In the genomic region with DNA sequence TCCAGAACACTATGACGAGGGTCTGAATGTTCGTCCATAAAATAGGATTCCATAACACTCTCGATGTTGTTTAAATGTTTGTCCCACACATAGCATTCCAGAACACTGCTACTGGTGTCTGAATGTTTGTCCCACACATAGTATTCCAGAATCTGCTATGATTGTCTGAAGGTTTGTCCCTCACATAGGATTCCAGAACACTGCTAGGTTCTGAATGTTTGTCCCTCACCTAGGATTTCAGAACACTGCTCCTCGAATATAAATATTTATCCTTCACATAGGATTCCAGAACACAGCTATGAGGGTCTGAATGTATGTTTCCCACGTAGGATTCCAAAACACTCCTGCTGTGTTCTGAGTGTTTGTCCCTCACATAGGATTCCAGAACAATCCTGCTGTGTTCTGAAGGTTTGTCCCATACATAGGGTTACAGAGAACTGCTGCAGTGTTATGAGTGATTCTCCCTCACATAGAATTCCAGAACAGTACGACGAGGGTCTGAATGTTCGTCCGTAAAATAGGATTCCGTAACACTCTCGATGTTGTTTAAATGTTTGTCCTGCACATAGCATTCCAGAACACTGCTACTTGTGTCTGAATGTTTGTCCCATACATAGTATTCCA, we compare ENCODE assay signal across 16 cellular contexts.
DNase-seq lines count a peak whose midpoint lies in the region; ATAC-seq, FAIRE-seq and TF ChIP-seq lines count a peak whose summit lies in the region.
"Had no signal": no experiment of that assay in that cellular context is flagged by ENCODE, and none has a peak within 500 bp of the region (broad histone marks: within the 10 kb centered on the region; RNA-seq: fewer than 3 reads in every experiment).

No MANE protein-coding gene starts in this region.

- H3K27ac ChIP-seq in liver (ENCODE audit: low read depth in 1 of 2, low read length in 2 of 2) (no peak overlapping the region), HepG2 (ENCODE audit: extremely low read length, insufficient read depth, low read length) (no peak overlapping the region), mesendoderm (ENCODE audit: low read depth, low read length) (no peak overlapping the region), suprapubic skin (no peak overlapping the region), Peyer's patch (no peak overlapping the region)
- H3K27ac ChIP-seq: GM23248 had no signal

- H3K27me3 ChIP-seq in liver (ENCODE audit: control insufficient read depth in 4 of 4, insufficient read depth in 4 of 4, low read length in 3 of 4) (no peaks in the 10 kb centered on the region), HepG2 (ENCODE audit: control insufficient read depth in 1 of 2, insufficient read depth in 2 of 2, low read length in 2 of 2) (no peaks in the 10 kb centered on the region; a peak in 1 of 5 replicates), mesendoderm (ENCODE audit: insufficient read depth, low read length, poor library complexity) (peaks cover 1% of the 10 kb centered on the region), suprapubic skin (no peaks in the 10 kb centered on the region), Peyer's patch (no peaks in the 10 kb centered on the region)

- intact Hi-C loops in HepG2 (cut with micrococcal nuclease; ENCODE audit: unreplicated experiment) (no loop called here), sciatic nerve (cut with DNase I) (no loop called here)

- no peak overlapping the region for H3K56ac ChIP-seq in mesendoderm (ENCODE audit: low read length)

- no peak overlapping the region for H4K8ac ChIP-seq in mesendoderm (ENCODE audit: low read depth, low read length)

- no peak overlapping the region for H3K4ac ChIP-seq in mesendoderm (ENCODE audit: low read depth, low read length)

- H4K5ac ChIP-seq in mesendoderm (ENCODE audit: low read length), result no peak overlapping the region

- H3K4me2 ChIP-seq in HepG2 (ENCODE audit: low read depth, low read length) (no peak overlapping the region), mesendoderm (ENCODE audit: low read length) (no peak overlapping the region)

- no peak overlapping the region for H3K23ac ChIP-seq in mesendoderm (ENCODE audit: low read length)

- no peak overlapping the region for H2BK15ac ChIP-seq in mesendoderm (replicated peaks; ENCODE audit: low read depth)

- TF ChIP-seq CTCF in liver (IDR thresholded peaks at IDR 0.05; ENCODE audit: low read depth, low read length, missing input control) (no peak), HepG2 (CRISPR knock-in tag; IDR thresholded peaks at IDR 0.05) (no peak), suprapubic skin (IDR thresholded peaks at IDR 0.05) (no peak), Peyer's patch (IDR thresholded peaks at IDR 0.05) (no peak)

- no peak for FAIRE-seq in HepG2 (lab: Jason Lieb, UNC)
- FAIRE-seq: A204.1, GM12878, GM18507, H54 had no signal

- no peak for TF ChIP-seq POLR2A in HepG2 (IDR thresholded peaks at IDR 0.05; ENCODE audit: insufficient read depth in 1 of 2, low read depth in 2 of 2, low read length in 2 of 2)
- no peak for TF ChIP-seq POLR2A in suprapubic skin (IDR thresholded peaks at IDR 0.05)
- no peak for TF ChIP-seq POLR2A in Peyer's patch (IDR thresholded peaks at IDR 0.05)

- H3K79me1 ChIP-seq in mesendoderm (ENCODE audit: low read length), result no peaks in the 10 kb centered on the region

- no peaks in the 10 kb centered on the region for H4K20me1 ChIP-seq in HepG2 (ENCODE audit: insufficient read depth, low read length)

- H2AFZ ChIP-seq in HepG2 (ENCODE audit: low read length), result no peak overlapping the region
- H2AFZ ChIP-seq: GM23248 had no signal

- POLR2A ChIA-PET in HepG2 (lab: Yijun Ruan, JAX), result no interaction called here

- H3K18ac ChIP-seq in mesendoderm (ENCODE audit: low read length), result no peak overlapping the region

- no peaks in the 10 kb centered on the region for H3K36me3 ChIP-seq in liver (ENCODE audit: control insufficient read depth in 4 of 4, insufficient read depth in 3 of 4, low read depth in 1 of 4, low read length in 3 of 4)
- H3K36me3 ChIP-seq in HepG2 (replicated peaks in 1 of 2; ENCODE audit: control insufficient read depth in 1 of 2, insufficient read depth in 2 of 2, low read length in 2 of 2), result no peaks in the 10 kb centered on the region
- H3K36me3 ChIP-seq in mesendoderm (ENCODE audit: control insufficient read depth, insufficient read depth, low read length), result no peaks in the 10 kb centered on the region
- no peaks in the 10 kb centered on the region for H3K36me3 ChIP-seq in suprapubic skin
- no peaks in the 10 kb centered on the region for H3K36me3 ChIP-seq in Peyer's patch

- CTCF ChIA-PET in HepG2 (lab: Yijun Ruan, JAX; ENCODE audit: low intra/inter-chr PET ratio, low total read pairs), result no interaction called here

- H2BK5ac ChIP-seq in mesendoderm (ENCODE audit: low read length), result no peak overlapping the region

- 56% methylated on average over 11 of the region's 11 CpGs for WGBS in liver
- WGBS in HepG2 (ENCODE audit: low lambda C conversion rate), result 25% methylated on average over 11 of the region's 11 CpGs
- WGBS in mesendoderm (ENCODE audit: extremely low coverage, insufficient coverage, low lambda C conversion rate), result no CpG with 5 or more reads among the region's 11 CpGs
- 72% methylated on average over 11 of the region's 11 CpGs for WGBS in suprapubic skin

- peaks cover 53 to 87% (median 64%) of the 10 kb centered on the region in 4 donors for H3K9me3 ChIP-seq in liver (ENCODE audit: control insufficient read depth in 4 of 4, low read length in 3 of 4)
- peaks cover 54% of the 10 kb centered on the region; the same call in 1 of the 2 replicates for H3K9me3 ChIP-seq in HepG2 (ENCODE audit: low read length)
- H3K9me3 ChIP-seq in suprapubic skin, result peaks cover 90% of the 10 kb centered on the region
- H3K9me3 ChIP-seq in Peyer's patch, result peaks cover 0 to 86% (median 37%) of the 10 kb centered on the region in 4 donors

- DNase-seq in HepG2 (ENCODE audit: low spot score), result no peak
- no peak for DNase-seq in mesendoderm
- DNase-seq in sciatic nerve (ENCODE audit: low spot score), result no peak
- no peak for DNase-seq in suprapubic skin (ENCODE audit: low spot score in 2 of 2)
- no peak for DNase-seq in Peyer's patch
- DNase-seq: C1 segment of cervical spinal cord; CD4-positive, alpha-beta T cell; DMS79; GM23248 had no signal

- H3K4me1 ChIP-seq in liver (ENCODE audit: control insufficient read depth in 4 of 4, insufficient read depth in 4 of 4, low read length in 3 of 4) (no peaks in the 10 kb centered on the region), HepG2 (ENCODE audit: insufficient read depth, low read length) (peaks cover 11% of the 10 kb centered on the region; the same call in 1 of the 2 replicates), mesendoderm (ENCODE audit: control insufficient read depth, low read depth, low read length) (no peaks in the 10 kb centered on the region), suprapubic skin (no peaks in the 10 kb centered on the region), Peyer's patch (no peaks in the 10 kb centered on the region)

- no TSS peak for BruUV-seq in HepG2 (replicated peaks; lab: Mats Ljungman, UMichigan)

- TF ChIP-seq RAD21 in liver (IDR thresholded peaks at IDR 0.05) (no peak), HepG2 (CRISPR knock-in tag; IDR thresholded peaks at IDR 0.05) (no peak)

- H3K9ac ChIP-seq in liver (ENCODE audit: low read depth in 1 of 2, low read length in 2 of 2), result no peak overlapping the region
- H3K9ac ChIP-seq in HepG2 (ENCODE audit: insufficient read depth, low read depth, low read length), result no peak overlapping the region
- H3K9ac ChIP-seq in mesendoderm (ENCODE audit: low read length), result no peak overlapping the region
- H3K9ac ChIP-seq: GM23248 had no signal

- H2BK120ac ChIP-seq in mesendoderm (ENCODE audit: low read depth, low read length), result no peak overlapping the region

- H2AK5ac ChIP-seq in mesendoderm (ENCODE audit: low read length), result no peak overlapping the region

- peak overlapping the region in 2 of 3 donors; percentile 18 to 56 for H3K4me3 ChIP-seq in liver (ENCODE audit: low read depth in 1 of 3, low read length in 3 of 3)
- H3K4me3 ChIP-seq in HepG2 (replicated peaks in 1 of 3; ENCODE audit: insufficient read depth in 1 of 3, low read depth in 2 of 3, low read length in 3 of 3), result no peak overlapping the region
- peak overlapping the region; percentile 12 for H3K4me3 ChIP-seq in mesendoderm (ENCODE audit: low read length)
- H3K4me3 ChIP-seq in suprapubic skin, result no peak overlapping the region
- H3K4me3 ChIP-seq in Peyer's patch, result no peak overlapping the region
- H3K4me3 ChIP-seq: GM12878, GM23248 had no signal

- TF ChIP-seq EP300 in HepG2 (IDR thresholded peaks at IDR 0.05; ENCODE audit: low read depth in 2 of 2, low read length in 2 of 2) (no peak), HepG2 (CRISPR knock-in tag; IDR thresholded peaks at IDR 0.05; ENCODE audit: borderline replicate concordance) (no peak), suprapubic skin (IDR thresholded peaks at IDR 0.05) (no peak)

- in situ Hi-C loops in HepG2 (cut with HindIII; ENCODE audit: extremely low pct_ligation_motif_present, low pct_unique_long_range_greater_than_20kb), result no loop called here

- no peaks in the 10 kb centered on the region for H3K79me2 ChIP-seq in HepG2 (ENCODE audit: insufficient read depth, low read length)
- H3K79me2 ChIP-seq in mesendoderm (ENCODE audit: control insufficient read depth, insufficient read depth, low read length), result no peaks in the 10 kb centered on the region

- ATAC-seq in HepG2 (no peak), sciatic nerve (peak; percentile 31), HG03432 (IDR thresholded peaks at IDR 0.05; ENCODE audit: unreplicated experiment) (no peak)
- ATAC-seq: GM12878, HCT116 had no signal

TF ChIP-seq in liver, 16 proteins besides CTCF, POLR2A, EP300 and RAD21 (continues in another document):
- TF ChIP-seq EGR1 (IDR thresholded peaks at IDR 0.05; ENCODE audit: low read depth in 2 of 2) (no peak), GABPA (IDR thresholded peaks at IDR 0.05 in 1 of 2, conservative IDR thresholded peaks at IDR 0.05 in 1 of 2) (no peak), FOXA2 (IDR thresholded peaks at IDR 0.05) (no peak), HNF4G (IDR thresholded peaks at IDR 0.05) (no peak), SP1 (IDR thresholded peaks at IDR 0.05) (no peak), JUND (IDR thresholded peaks at IDR 0.05) (no peak), NR2F2 (IDR thresholded peaks at IDR 0.05) (no peak)

TF ChIP-seq in HepG2, 621 proteins besides CTCF, POLR2A, EP300 and RAD21 (continues in another document):
- TF ChIP-seq, protein P1, sequence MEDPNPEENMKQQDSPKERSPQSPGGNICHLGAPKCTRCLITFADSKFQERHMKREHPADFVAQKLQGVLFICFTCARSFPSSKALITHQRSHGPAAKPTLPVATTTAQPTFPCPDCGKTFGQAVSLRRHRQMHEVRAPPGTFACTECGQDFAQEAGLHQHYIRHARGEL (CRISPR knock-in tag; IDR thresholded peaks at IDR 0.05), result no peak
- TF ChIP-seq KLF12 (CRISPR knock-in tag; IDR thresholded peaks at IDR 0.05; ENCODE audit: borderline replicate concordance) (no peak), ZNF83 (CRISPR knock-in tag; IDR thresholded peaks at IDR 0.05; ENCODE audit: borderline replicate concordance) (no peak), CBFB (CRISPR knock-in tag; IDR thresholded peaks at IDR 0.05) (no peak), ZNF543 (CRISPR knock-in tag; IDR thresholded peaks at IDR 0.05) (no peak), RNF2 (conservative IDR thresholded peaks at IDR 0.05; ENCODE audit: low read depth) (no peak)

Comparison
In these comparisons a context has a peak if more than half of its experiments do, and no peak if none do; other contexts are left out.
1. H3K4me3 ChIP-seq: peak in liver (2 of 3) and mesendoderm (single experiment); none in HepG2 (0 of 3), suprapubic skin (single experiment) and Peyer's patch (0 of 4).